15 cellular contexts compared by ENCODE assay signal in the genomic region with DNA sequence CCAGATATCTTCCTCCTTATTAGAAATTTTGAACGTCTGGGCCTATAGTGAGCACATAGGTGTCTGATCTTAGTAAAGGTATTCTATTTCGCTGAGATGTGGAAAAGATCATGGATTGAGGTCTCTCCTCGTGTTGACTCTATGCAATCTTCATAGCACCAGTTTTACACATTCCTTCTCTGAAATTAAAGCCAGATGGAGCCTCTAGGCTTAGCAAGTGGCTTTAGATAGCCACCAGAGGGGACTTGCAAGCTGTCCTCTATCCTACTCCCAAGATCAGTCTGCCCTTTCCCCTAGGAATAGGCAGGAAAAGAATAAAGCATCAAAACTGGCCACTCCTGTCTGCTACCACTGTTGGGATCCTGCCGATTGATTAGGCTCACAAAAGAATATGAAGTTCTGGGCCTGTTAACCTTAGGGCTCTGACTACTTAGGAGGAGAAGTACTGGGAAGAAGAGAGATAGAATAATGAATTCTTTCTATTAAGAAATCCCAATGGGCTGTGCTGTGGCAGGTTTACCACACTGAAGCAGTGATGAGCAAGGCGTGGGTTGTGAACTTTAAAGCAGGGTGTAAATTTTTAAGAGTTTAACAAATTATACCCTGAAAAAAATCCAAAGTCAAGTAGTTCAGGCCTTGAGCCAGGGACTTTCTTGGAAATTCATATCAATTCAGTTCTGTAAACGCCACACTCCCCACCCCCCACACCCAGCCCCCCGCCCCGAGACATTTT. TPM values are rescaled to one million over a fixed set of nuclear protein-coding genes. Genes with fewer than 3 reads are reported as not detected.
A peak's percentile ranks its signal among the peaks of the same experiment; 100 is the strongest.
DNase-seq lines count a peak whose midpoint lies in the region; TF ChIP-seq lines count a peak whose summit lies in the region.
"Had no signal": no experiment of that assay in that cellular context is flagged by ENCODE, and none has a peak within 500 bp of the region (broad histone marks: within the 10 kb centered on the region; RNA-seq: fewer than 3 reads in every experiment).

No MANE protein-coding gene starts in this region.

- no peak overlapping the region for H3K9ac ChIP-seq in GM23248
- no peak overlapping the region for H3K9ac ChIP-seq in adipocyte (ENCODE audit: low read length)

- no peak overlapping the region for H3K4me2 ChIP-seq in GM23248 (ENCODE audit: unreplicated experiment)

- no peaks in the 10 kb centered on the region for H3K4me1 ChIP-seq in GM23248 (ENCODE audit: insufficient read depth)
- H3K4me1 ChIP-seq in adipocyte (ENCODE audit: control insufficient read depth, insufficient read depth, low read length) = peaks cover 9% of the 10 kb centered on the region

- H3K27me3 ChIP-seq in GM23248 (replicated peaks; ENCODE audit: insufficient read depth) (no peaks in the 10 kb centered on the region; the same call in 1 of the 2 replicates), adipocyte (replicated peaks; ENCODE audit: control insufficient read depth, insufficient read depth, low read length) (peaks cover 20% of the 10 kb centered on the region)

- H3F3A ChIP-seq in GM23248 (ENCODE audit: insufficient read depth) = no peaks in the 10 kb centered on the region

- no peaks in the 10 kb centered on the region for H3K79me2 ChIP-seq in GM23248 (ENCODE audit: insufficient read depth)

- H3K4me3 ChIP-seq in AG10803 (ENCODE audit: low read length) (no peak overlapping the region), GM23248 (no peak overlapping the region), adipocyte (ENCODE audit: low read length) (no peak overlapping the region)

- intact Hi-C loops in head of caudate nucleus (cut with DNase I) = no loop called here

- H3K9me2 ChIP-seq in GM23248 (ENCODE audit: insufficient read depth) = no peaks in the 10 kb centered on the region

- WGBS in GM23248 (ENCODE audit: low coverage in 1 of 2, low lambda C conversion rate in 2 of 2, missing lambda C conversion rate in 2 of 2), 2 experiments = 70 to 75% methylated on average over 7 to 8 of the region's 8 CpGs

- in situ Hi-C loops in GM23248 (cut with MboI) = no loop called here

- no peaks in the 10 kb centered on the region for H4K20me1 ChIP-seq in GM23248 (ENCODE audit: insufficient read depth)

- H3K36me3 ChIP-seq in GM23248 (ENCODE audit: low read depth) = no peaks in the 10 kb centered on the region
- H3K36me3 ChIP-seq in adipocyte (ENCODE audit: control insufficient read depth, insufficient read depth, low read length, severe bottlenecking) = peaks cover 1% of the 10 kb centered on the region

- H2AFZ ChIP-seq in GM23248 = no peak overlapping the region

- no peak; the same call in 1 of the 2 replicates for TF ChIP-seq CTCF in AG10803 (conservative IDR thresholded peaks at IDR 0.05; ENCODE audit: low read length)

- DNase-seq in AG10803 (ENCODE audit: low read depth) = peak; percentile 44
- peak; percentile 10 for DNase-seq in GM23248
- peak; percentile 47 for DNase-seq in adipocyte (ENCODE audit: low read depth)
- peak in 26 of 42 donors; percentile 7 to 78 (median 48) for DNase-seq in head of caudate nucleus
- no peak for DNase-seq in activated effector memory CD4-positive, alpha-beta T cell treated with Interleukin-2 at 50 U/mL for 16 hours
- DNase-seq in activated T-cell treated with anti-CD3 and anti-CD28 coated beads, Interleukin-2, amount 50 U/mL, for 48 hours = no peak
- DNase-seq in NCI-H2029 treated with DMSO at 0.1 percent for 48 hours (lab: John Stamatoyannopoulos, UW) = no peak
- DNase-seq in activated naive CD4-positive, alpha-beta T cell (lab: John Stamatoyannopoulos, UW) = no peak
- DNase-seq: AML-193; CD4-positive, CD25-positive, alpha-beta regulatory T cell; DMS79; NCI-H1092; NCI-H2107; NCI-H345; SHP77 had no signal

- H3K9me3 ChIP-seq in GM23248 (ENCODE audit: low read depth) (no peaks in the 10 kb centered on the region), adipocyte (ENCODE audit: control insufficient read depth, low read length) (no peaks in the 10 kb centered on the region)

- H3K27ac ChIP-seq in GM23248 = no peak overlapping the region

RNA-seq across cellular contexts. Expression of a gene that starts 2.2 kb away (rescaled TPM):
- 2.2 and 2.5 TPM in 2 replicates for total RNA-seq in GM23248 (2014; rRNA removed; shearing (Covaris generic))
- polyA plus RNA-seq in GM23248 (2016; fragmentation: Nextera tagmentation; extraction: Ambion mirVana) = 1.5 and 1.9 TPM in 2 replicates

Comparison
In these comparisons a context has a peak if more than half of its experiments do, and no peak if none do; other contexts are left out.
1. DNase-seq: peak in AG10803 (single experiment), GM23248 (single experiment), adipocyte (single experiment) and head of caudate nucleus (26 of 42); none in activated effector memory CD4-positive, alpha-beta T cell treated with Interleukin-2 at 50 U/mL for 16 hours (single experiment), activated T-cell treated with anti-CD3 and anti-CD28 coated beads, Interleukin-2, amount 50 U/mL, for 48 hours (0 of 2), NCI-H2029 treated with DMSO at 0.1 percent for 48 hours (single experiment) and activated naive CD4-positive, alpha-beta T cell (0 of 4).